ENCODE assay signal across 19 cellular contexts in the genomic region with DNA sequence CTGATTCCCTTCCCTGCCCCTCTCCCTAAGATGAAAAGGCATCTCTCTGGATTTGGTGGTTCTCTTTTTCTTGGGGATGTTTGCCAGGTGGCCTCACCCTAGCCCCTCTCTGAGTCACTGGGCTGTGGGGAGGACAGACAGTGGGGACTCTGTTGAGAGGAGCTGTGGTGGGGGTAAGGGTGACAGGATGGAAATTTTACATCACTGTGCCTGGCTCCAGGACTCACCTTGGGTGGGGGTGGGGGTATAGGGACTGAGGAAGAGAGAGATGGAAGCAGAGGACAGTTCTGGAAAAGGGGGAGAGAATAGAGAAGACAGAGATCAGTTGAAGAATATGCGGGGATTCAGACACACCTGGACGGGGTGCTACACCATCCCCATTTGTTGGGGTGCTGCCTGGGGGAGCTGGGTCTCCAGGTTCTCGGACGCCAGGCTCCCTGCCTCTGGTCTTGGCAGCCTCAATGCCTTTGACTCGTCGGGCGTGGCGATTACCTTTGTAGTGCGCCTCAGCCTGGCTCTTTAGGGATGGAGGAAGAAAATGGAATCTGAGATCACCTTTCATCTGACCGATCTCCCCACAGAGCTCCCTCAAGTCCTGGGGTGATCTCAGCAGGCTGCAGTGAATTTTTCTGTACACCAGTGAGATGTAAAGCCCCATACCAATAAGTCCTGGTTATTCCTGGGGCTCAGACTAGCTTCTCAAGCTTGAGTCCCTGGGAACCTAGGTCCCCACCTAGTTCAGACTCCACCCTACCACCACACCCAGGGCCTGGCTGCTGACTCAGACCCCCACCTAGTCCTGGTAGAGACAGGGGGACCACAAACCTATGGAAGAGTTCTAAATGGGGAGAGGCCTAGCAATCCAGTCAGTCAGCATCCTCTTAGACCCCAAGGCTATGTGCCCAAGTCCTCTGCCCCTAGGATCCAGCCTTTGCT. TPM values are rescaled to one million over a fixed set of nuclear protein-coding genes. Genes with fewer than 3 reads are reported as not detected.
A peak's percentile ranks its signal among the peaks of the same experiment; 100 is the strongest.
DNase-seq lines count a peak whose midpoint lies in the region; ATAC-seq, FAIRE-seq and TF ChIP-seq lines count a peak whose summit lies in the region.
"Had no signal": no experiment of that assay in that cellular context is flagged by ENCODE, and none has a peak within 500 bp of the region (broad histone marks: within the 10 kb centered on the region; RNA-seq: fewer than 3 reads in every experiment).

No MANE protein-coding gene starts in this region.

- peaks cover 7% of the 10 kb centered on the region for H3K36me3 Mint-ChIP-seq in nephron (ENCODE audit: low read depth)

- TF ChIP-seq EP300 in A549 (IDR thresholded peaks at IDR 0.05), result no peak
- TF ChIP-seq EP300 in K562 (IDR thresholded peaks at IDR 0.05; ENCODE audit: low read length), result no peak

- in situ Hi-C loops in K562 (cut with MboI), result no loop called here

- H3K4me3 ChIP-seq in A549 (no peak overlapping the region), HEK293 (ENCODE audit: low read depth, low read length) (no peak overlapping the region), K562 (no peak overlapping the region), small intestine (ENCODE audit: low read depth in 1 of 2, low read length in 2 of 2) (no peak overlapping the region)

- H3K4me1 ChIP-seq in A549, result peaks cover 76% of the 10 kb centered on the region
- H3K4me1 ChIP-seq in HEK293 (ENCODE audit: control insufficient read depth, insufficient read depth, low read length), result peaks cover 19% of the 10 kb centered on the region
- peaks cover 52 to 57% of the 10 kb centered on the region in 2 experiments for H3K4me1 ChIP-seq in K562 (replicated peaks in 1 of 2; ENCODE audit: control insufficient read depth in 2 of 2, insufficient read depth in 2 of 2, low read length in 2 of 2)
- H3K4me1 ChIP-seq in small intestine (ENCODE audit: control insufficient read depth in 2 of 2, insufficient read depth in 1 of 2, low read depth in 1 of 2, low read length in 1 of 2), result peaks cover 0 to 3% of the 10 kb centered on the region in 2 donors

- peaks cover 0 to 80% of the 10 kb centered on the region in 2 experiments; a peak in 1 of 3 replicates for H3K36me3 ChIP-seq in HEK293 (ENCODE audit: control insufficient read depth in 2 of 2, insufficient read depth in 1 of 2, low read length in 2 of 2)
- H3K36me3 ChIP-seq in K562 (ENCODE audit: control insufficient read depth, insufficient read depth, low read length), result peaks cover 82% of the 10 kb centered on the region; the same call in 2 of the 3 replicates
- H3K36me3 ChIP-seq in small intestine (ENCODE audit: control insufficient read depth in 2 of 2, insufficient read depth in 2 of 2, low read length in 2 of 2), result no peaks in the 10 kb centered on the region

- no peaks in the 10 kb centered on the region for H3K9me3 ChIP-seq in A549
- H3K9me3 ChIP-seq in HEK293 (ENCODE audit: control insufficient read depth, insufficient read depth, low read depth, low read length), result no peaks in the 10 kb centered on the region
- H3K9me3 ChIP-seq in K562 (replicated peaks; ENCODE audit: control insufficient read depth, insufficient read depth, low read depth, low read length), result no peaks in the 10 kb centered on the region
- no peaks in the 10 kb centered on the region for H3K9me3 ChIP-seq in small intestine (ENCODE audit: control insufficient read depth, low read depth)

- WGBS in A549 (ENCODE audit: missing lambda C conversion rate), result 59% methylated on average over 10 of the region's 10 CpGs
- 89% methylated on average over 10 of the region's 10 CpGs for WGBS in K562 (ENCODE audit: insufficient coverage, low coverage, missing lambda C conversion rate)
- 32 to 81% (median 53%) methylated on average over 9 to 10 of the region's 10 CpGs for WGBS in small intestine, 3 donors

- H3K27ac ChIP-seq in A549 (peak overlapping the region; percentile 50 to 68; a peak in 5 of 6 replicates), HEK293 (ENCODE audit: extremely low read depth, low read depth, low read length) (no peak overlapping the region), K562 (ENCODE audit: extremely low read depth, low read depth, low read length) (no peak overlapping the region), small intestine (ENCODE audit: low read depth in 1 of 2, low read length in 1 of 2) (peak overlapping the region in 1 of 2 donors; percentile 56)
- H3K27ac ChIP-seq: C4-2B had no signal

- CTCF ChIA-PET in A549 (lab: Yijun Ruan, JAX) (interaction anchor here (0.7 to 2.5 kb wide), 11 partner anchors 11 to 160 kb away, joined by 3 to 12 read pairs (median 5); a partner anchor contains a TSS), HEK293 (lab: Yijun Ruan, JAX) (interaction anchor here (0.6 to 5.1 kb wide), 9 partner anchors 13 to 634 kb away, joined by 3 to 36 read pairs (median 4); no protein-coding TSS in a partner anchor), K562 (lab: Yijun Ruan, JAX; ENCODE audit: low intra/inter-chr PET ratio) (no interaction called here)

- no peak for TF ChIP-seq POLR2A in A549 (IDR thresholded peaks at IDR 0.05; ENCODE audit: low read length)
- no peak for TF ChIP-seq POLR2A in K562 (conservative IDR thresholded peaks at IDR 0.05)

- H2AFZ ChIP-seq in K562 (ENCODE audit: low read depth, low read length), result no peak overlapping the region

- H3K4me1 Mint-ChIP-seq in nephron, result peaks cover 74% of the 10 kb centered on the region

- H3K79me2 ChIP-seq in K562 (ENCODE audit: control insufficient read depth, insufficient read depth, low read length), result peaks cover 32% of the 10 kb centered on the region

- H3K9me3 Mint-ChIP-seq in nephron, result no peaks in the 10 kb centered on the region

- POLR2A ChIA-PET in A549 (lab: Yijun Ruan, JAX) (interaction anchor here (0.6 kb wide), 1 partner anchor 144 kb away, joined by 7 read pairs; no protein-coding TSS in a partner anchor), HEK293 (lab: Yijun Ruan, JAX) (interaction anchor here (0.7 kb wide), 1 partner anchor 14 kb away, joined by 3 read pairs; no protein-coding TSS in a partner anchor), K562 (lab: Yijun Ruan, JAX) (no interaction called here)

- no peak for FAIRE-seq in A549 (lab: Jason Lieb, UNC)
- no peak for FAIRE-seq in K562 (lab: Jason Lieb, UNC)
- no peak for FAIRE-seq in small intestine (lab: Jason Lieb, UNC)

- H3K4me3 Mint-ChIP-seq in nephron, result no peak overlapping the region

- peaks cover 8% of the 10 kb centered on the region for H3K9me1 ChIP-seq in K562 (ENCODE audit: control insufficient read depth, insufficient read depth, low read length)

- H3K9ac ChIP-seq in K562 (ENCODE audit: insufficient read depth in 1 of 2, low read depth in 2 of 2, low read length in 2 of 2), result peak overlapping the region in 1 of 2 experiments; percentile 78; a peak in 1 of 4 replicates

- peak overlapping the region; percentile 63 for H3K4me2 ChIP-seq in A549
- H3K4me2 ChIP-seq in K562 (ENCODE audit: insufficient read depth, low read length), result 0 out of 2 replicates have a peak overlapping the region, but pooled peaks have one; percentile 11

- H3K27me3 Mint-ChIP-seq in nephron (ENCODE audit: low read depth), result peaks cover 6% of the 10 kb centered on the region

- TF ChIP-seq RAD21 in A549 (conservative IDR thresholded peaks at IDR 0.05 in 1 of 2, IDR thresholded peaks at IDR 0.05 in 1 of 2) (no peak), K562 (CRISPR knock-in tag; conservative IDR thresholded peaks at IDR 0.05 in 1 of 2, IDR thresholded peaks at IDR 0.05 in 1 of 2) (no peak)

- H4K20me1 ChIP-seq in K562 (replicated peaks; ENCODE audit: control insufficient read depth, insufficient read depth, low read length), result peaks cover 7% of the 10 kb centered on the region; the same call in 1 of the 2 replicates

- ATAC-seq in A549 (no peak), K562 (no peak), HG02870 (IDR thresholded peaks at IDR 0.05; ENCODE audit: unreplicated experiment) (no peak)

- no TSS peak for BruUV-seq in K562 (replicated peaks; lab: Mats Ljungman, UMichigan)

- H3K27me3 ChIP-seq in K562 (ENCODE audit: control insufficient read depth in 2 of 2, insufficient read depth in 2 of 2, low read length in 2 of 2) (no peaks in the 10 kb centered on the region), small intestine (ENCODE audit: control insufficient read depth in 2 of 2, insufficient read depth in 2 of 2, low read length in 2 of 2) (no peaks in the 10 kb centered on the region)

- TF ChIP-seq CTCF in A549 (IDR thresholded peaks at IDR 0.05), result no peak
- TF ChIP-seq CTCF in HEK293 (tag by site-specific recombination; IDR thresholded peaks at IDR 0.05), result no peak
- TF ChIP-seq CTCF in K562 (IDR thresholded peaks at IDR 0.05 in 2 of 3, conservative IDR thresholded peaks at IDR 0.05 in 1 of 3; ENCODE audit: insufficient read depth in 2 of 3, low read depth in 1 of 3, low read length in 3 of 3), result no peak
- no peak for TF ChIP-seq CTCF in nephron (IDR thresholded peaks at IDR 0.05; ENCODE audit: unreplicated experiment in 3 of 3)

- intact Hi-C loops in K562 (cut with micrococcal nuclease), result no loop called here

- DNase-seq in A549 (ENCODE audit: low read depth in 1 of 2, low spot score in 1 of 2) (peak in 1 of 2 experiments; percentile 62), K562 (ENCODE audit: extremely low read depth in 1 of 4, low spot score in 3 of 4) (no peak), NCI-H510A treated with DMSO at 0.1 percent for 48 hours (lab: John Stamatoyannopoulos, UW) (no peak), small intestine (no peak), cerebellum (ENCODE audit: low spot score) (no peak)
- DNase-seq: activated naive CD4-positive, alpha-beta T cell treated with Interleukin-2 at 50 U/mL for 16 hours; dermis blood vessel endothelial cell; foreskin fibroblast; GF-D8; KBM-7; kidney glomerular epithelial cell; NCI-H1930; OCI-M1; T-helper 2 cell had no signal

- H3K27ac Mint-ChIP-seq in nephron, result peak overlapping the region; percentile 10 to 86 (median 67)

RNA-seq across cellular contexts. Expression of a gene that starts 9.6 kb away (rescaled TPM):
- not detected in 2 replicates for polyA plus RNA-seq in A549 (2011; rRNA removed)
- polyA plus RNA-seq in A549 (2012; cell fraction: cytosol; rRNA removed), result 0.04 TPM in 1 of 2 replicates, not detected in the other
- 0.15 and 0.18 TPM in 2 replicates for polyA plus RNA-seq in A549 (2012; cell fraction: nucleus; rRNA removed)
- 0.04 TPM in 1 of 3 replicates, not detected in the others for polyA plus RNA-seq in A549 (2017; fragmentation: RNase III; extraction: RNeasy Plus Mini Kit Qiagen cat#74134 plus additional on column Dnase treatment)
- not detected in 2 replicates for polyA minus RNA-seq in A549 (2011; rRNA and poly(A)+ RNA removed)
- 0.48 and 1.8 TPM in 2 replicates for total RNA-seq in K562 (2011; cell fraction: chromatin; rRNA removed; ENCODE audit: low replicate concordance)
- total RNA-seq in K562 (2011; cell fraction: nucleolus; rRNA removed), result 0.13 and 0.17 TPM in 2 replicates
- 0.44 and 0.69 TPM in 2 replicates for total RNA-seq in K562 (2011; cell fraction: nucleoplasm; rRNA removed)
- total RNA-seq in K562 (2014; rRNA removed), result 0.16 TPM in 1 of 2 replicates, not detected in the other
- 0.11 TPM in 1 of 2 replicates, not detected in the other for total RNA-seq in K562 (2014; rRNA removed; fragmentation: Illumina TruSeq; extraction: Trizol)
- total RNA-seq in K562 (2015; rRNA removed; fragmentation: Illumina TruSeq; extraction: Trizol), result not detected in 2 replicates
- total RNA-seq in K562 (2021), result not detected in 2 replicates
- 0.16 TPM in 1 of 2 replicates, not detected in the other for polyA plus RNA-seq in K562 (2011; rRNA removed)
- polyA plus RNA-seq in K562 (2011; cell fraction: cytosol; rRNA removed), result not detected in 2 replicates
- polyA plus RNA-seq in K562 (2011; cell fraction: nucleus; rRNA removed), result 0.25 and 0.44 TPM in 2 replicates
- 0.07 and 0.47 TPM in 2 replicates for polyA plus RNA-seq in K562 (2012)
- 0.10 TPM in 1 of 2 replicates, not detected in the other for polyA plus RNA-seq in K562 (2014; fragmentation: Illumina TruSeq; extraction: Trizol)
- under 1 TPM; 0.07 to 0.18 TPM for polyA plus RNA-seq in K562 (2014; fragmentation: Nextera tagmentation; extraction: Ambion mirVana)
- polyA plus RNA-seq in K562 (2014; rRNA removed), result not detected in 2 replicates
- 0.12 TPM in 1 of 2 replicates, not detected in the other for polyA minus RNA-seq in K562 (2011; rRNA and poly(A)+ RNA removed)
- polyA minus RNA-seq in K562 (2011; cell fraction: cytosol; rRNA and poly(A)+ RNA removed), result not detected in 2 replicates
- 0.22 TPM in 1 of 2 replicates, not detected in the other for polyA minus RNA-seq in K562 (2011; cell fraction: nucleus; rRNA and poly(A)+ RNA removed)
- under 1 TPM in 1 of 3 donors, not detected in 2; 0.33 TPM for polyA plus RNA-seq in small intestine
- 0.36 TPM for total RNA-seq in cerebellum
- polyA plus RNA-seq: neural cell had no signal

RNA-seq across cellular contexts. Expression of a gene that starts 10.6 kb away (rescaled TPM):
- polyA plus RNA-seq in A549 (2011; rRNA removed) (1.8 and 3.0 TPM in 2 replicates), A549 (2017; fragmentation: RNase III; extraction: RNeasy Plus Mini Kit Qiagen cat#74134 plus additional on column Dnase treatment) (10.0 to 14.9 TPM (median 14.1 TPM) in 3 replicates), K562 (2011; rRNA removed) (7.7 and 15.6 TPM in 2 replicates), K562 (2014; fragmentation: Illumina TruSeq; extraction: Trizol) (65.7 and 88.2 TPM in 2 replicates), K562 (2014; fragmentation: Nextera tagmentation; extraction: Ambion mirVana) (1 to 10 TPM; 1.0 TPM), K562 (2014; rRNA removed) (30.3 and 34.6 TPM in 2 replicates), small intestine (1 to 10 TPM in 2 of 3 donors, under 1 TPM in 1; 0.45 to 9.7 (median 7.7) TPM)
- polyA plus RNA-seq in A549 (2012; cell fraction: cytosol; rRNA removed), result 3.6 and 5.9 TPM in 2 replicates
- polyA plus RNA-seq in A549 (2012; cell fraction: nucleus; rRNA removed), result 3.9 and 4.4 TPM in 2 replicates
- 9.2 and 9.4 TPM in 2 replicates for polyA minus RNA-seq in A549 (2011; rRNA and poly(A)+ RNA removed)
- 8.1 and 25.0 TPM in 2 replicates for total RNA-seq in K562 (2011; cell fraction: chromatin; rRNA removed; ENCODE audit: low replicate concordance)
- total RNA-seq in K562 (2011; cell fraction: nucleolus; rRNA removed), result 9.7 and 11.1 TPM in 2 replicates
- 9.7 and 11.8 TPM in 2 replicates for total RNA-seq in K562 (2011; cell fraction: nucleoplasm; rRNA removed)
- total RNA-seq in K562 (2014; rRNA removed) (15.9 and 17.7 TPM in 2 replicates), K562 (2014; rRNA removed; fragmentation: Illumina TruSeq; extraction: Trizol) (3.5 and 3.7 TPM in 2 replicates), K562 (2015; rRNA removed; fragmentation: Illumina TruSeq; extraction: Trizol) (5.9 and 8.7 TPM in 2 replicates), K562 (2021) (96.5 and 111 TPM in 2 replicates), cerebellum (1.7 TPM)
- polyA plus RNA-seq in K562 (2011; cell fraction: cytosol; rRNA removed), result 11.8 and 25.5 TPM in 2 replicates
- polyA plus RNA-seq in K562 (2011; cell fraction: nucleus; rRNA removed), result 15.0 and 32.1 TPM in 2 replicates
- 35.9 and 43.9 TPM in 2 replicates for polyA plus RNA-seq in K562 (2012)
- polyA minus RNA-seq in K562 (2011; rRNA and poly(A)+ RNA removed), result 4.7 and 6.3 TPM in 2 replicates
- 31.2 and 48.8 TPM in 2 replicates for polyA minus RNA-seq in K562 (2011; cell fraction: cytosol; rRNA and poly(A)+ RNA removed)
- polyA minus RNA-seq in K562 (2011; cell fraction: nucleus; rRNA and poly(A)+ RNA removed), result 6.7 and 8.1 TPM in 2 replicates

RNA-seq across cellular contexts. Expression of a gene that starts 45.2 kb away (rescaled TPM):
- polyA plus RNA-seq in A549 (2011; rRNA removed), result 31.7 and 36.1 TPM in 2 replicates
- polyA plus RNA-seq in A549 (2012; cell fraction: cytosol; rRNA removed), result 16.5 and 22.7 TPM in 2 replicates
- 49.4 and 51.0 TPM in 2 replicates for polyA plus RNA-seq in A549 (2012; cell fraction: nucleus; rRNA removed)
- 21.5 to 30.0 TPM (median 27.2 TPM) in 3 replicates for polyA plus RNA-seq in A549 (2017; fragmentation: RNase III; extraction: RNeasy Plus Mini Kit Qiagen cat#74134 plus additional on column Dnase treatment)
- 57.4 and 67.8 TPM in 2 replicates for polyA minus RNA-seq in A549 (2011; rRNA and poly(A)+ RNA removed)
- total RNA-seq in K562 (2011; cell fraction: chromatin; rRNA removed; ENCODE audit: low replicate concordance), result 326 and 672 TPM in 2 replicates
- 425 and 592 TPM in 2 replicates for total RNA-seq in K562 (2011; cell fraction: nucleolus; rRNA removed)
- 368 and 393 TPM in 2 replicates for total RNA-seq in K562 (2011; cell fraction: nucleoplasm; rRNA removed)
- 47.4 and 59.0 TPM in 2 replicates for total RNA-seq in K562 (2014; rRNA removed)
- total RNA-seq in K562 (2014; rRNA removed; fragmentation: Illumina TruSeq; extraction: Trizol), result 41.7 and 49.0 TPM in 2 replicates
- 33.7 and 34.5 TPM in 2 replicates for total RNA-seq in K562 (2015; rRNA removed; fragmentation: Illumina TruSeq; extraction: Trizol)
- total RNA-seq in K562 (2021), result 71.0 and 75.2 TPM in 2 replicates
- 55.5 and 114 TPM in 2 replicates for polyA plus RNA-seq in K562 (2011; rRNA removed)
- polyA plus RNA-seq in K562 (2011; cell fraction: cytosol; rRNA removed), result 44.7 and 52.4 TPM in 2 replicates
- polyA plus RNA-seq in K562 (2011; cell fraction: nucleus; rRNA removed), result 273 and 364 TPM in 2 replicates
- polyA plus RNA-seq in K562 (2012), result 58.8 and 103 TPM in 2 replicates
- polyA plus RNA-seq in K562 (2014; fragmentation: Illumina TruSeq; extraction: Trizol), result 82.1 and 82.8 TPM in 2 replicates
- 1 to 10 TPM; 9.1 to 9.2 TPM for polyA plus RNA-seq in K562 (2014; fragmentation: Nextera tagmentation; extraction: Ambion mirVana)
- polyA plus RNA-seq in K562 (2014; rRNA removed), result 34.0 and 36.0 TPM in 2 replicates
- polyA minus RNA-seq in K562 (2011; rRNA and poly(A)+ RNA removed), result 104 and 113 TPM in 2 replicates
- polyA minus RNA-seq in K562 (2011; cell fraction: cytosol; rRNA and poly(A)+ RNA removed), result 72.0 and 119 TPM in 2 replicates
- 150 and 186 TPM in 2 replicates for polyA minus RNA-seq in K562 (2011; cell fraction: nucleus; rRNA and poly(A)+ RNA removed)
- 10 to 100 TPM in 1 of 3 donors, 1 to 10 TPM in 2; 1.8 to 60.7 (median 3.0) TPM for polyA plus RNA-seq in small intestine
- 9.9 TPM for total RNA-seq in cerebellum
- polyA plus RNA-seq: neural cell had no signal

RNA-seq across cellular contexts. Expression of a gene that starts 49.0 kb away (rescaled TPM):
- polyA plus RNA-seq in A549 (2011; rRNA removed), result 590 and 613 TPM in 2 replicates
- 171 and 206 TPM in 2 replicates for polyA plus RNA-seq in A549 (2012; cell fraction: cytosol; rRNA removed)
- polyA plus RNA-seq in A549 (2012; cell fraction: nucleus; rRNA removed), result 62.3 and 114 TPM in 2 replicates
- polyA plus RNA-seq in A549 (2017; fragmentation: RNase III; extraction: RNeasy Plus Mini Kit Qiagen cat#74134 plus additional on column Dnase treatment), result 300 to 339 TPM (median 304 TPM) in 3 replicates
- 178 and 220 TPM in 2 replicates for polyA minus RNA-seq in A549 (2011; rRNA and poly(A)+ RNA removed)
- 92.5 and 126 TPM in 2 replicates for total RNA-seq in K562 (2011; cell fraction: chromatin; rRNA removed; ENCODE audit: low replicate concordance)
- 75.9 and 83.9 TPM in 2 replicates for total RNA-seq in K562 (2011; cell fraction: nucleolus; rRNA removed)
- 128 and 170 TPM in 2 replicates for total RNA-seq in K562 (2011; cell fraction: nucleoplasm; rRNA removed)
- total RNA-seq in K562 (2014; rRNA removed), result 137 and 157 TPM in 2 replicates
- 233 and 284 TPM in 2 replicates for total RNA-seq in K562 (2014; rRNA removed; fragmentation: Illumina TruSeq; extraction: Trizol)
- total RNA-seq in K562 (2015; rRNA removed; fragmentation: Illumina TruSeq; extraction: Trizol), result 142 and 156 TPM in 2 replicates
- total RNA-seq in K562 (2021), result 187 and 192 TPM in 2 replicates
- 473 and 482 TPM in 2 replicates for polyA plus RNA-seq in K562 (2011; rRNA removed)
- polyA plus RNA-seq in K562 (2011; cell fraction: cytosol; rRNA removed), result 231 and 446 TPM in 2 replicates
- 125 and 220 TPM in 2 replicates for polyA plus RNA-seq in K562 (2011; cell fraction: nucleus; rRNA removed)
- 265 and 413 TPM in 2 replicates for polyA plus RNA-seq in K562 (2012)
- polyA plus RNA-seq in K562 (2014; fragmentation: Illumina TruSeq; extraction: Trizol), result 277 and 293 TPM in 2 replicates
- polyA plus RNA-seq in K562 (2014; fragmentation: Nextera tagmentation; extraction: Ambion mirVana), result 100 to 1,000 TPM; 437 to 487 TPM
- 177 and 232 TPM in 2 replicates for polyA plus RNA-seq in K562 (2014; rRNA removed)
- 329 and 369 TPM in 2 replicates for polyA minus RNA-seq in K562 (2011; rRNA and poly(A)+ RNA removed)
- polyA minus RNA-seq in K562 (2011; cell fraction: cytosol; rRNA and poly(A)+ RNA removed), result 167 and 216 TPM in 2 replicates
- 21.7 and 60.2 TPM in 2 replicates for polyA minus RNA-seq in K562 (2011; cell fraction: nucleus; rRNA and poly(A)+ RNA removed)
- 100 to 1,000 TPM; 114 to 140 (median 136) TPM for polyA plus RNA-seq in small intestine
- total RNA-seq in cerebellum, result 52.3 TPM

Comparison
In these comparisons a context has a peak if more than half of its experiments do, and no peak if none do; other contexts are left out.
1. H3K27ac ChIP-seq: peak in A549 (2 of 2); none in HEK293 (single experiment) and K562 (single experiment).